29 cellular contexts compared by ENCODE assay signal in genomic region chr13:89660752-89661151, GRCh38.
DNase-seq lines count a peak whose midpoint lies in the region; ATAC-seq, FAIRE-seq and TF ChIP-seq lines count a peak whose summit lies in the region.
"Had no signal": no experiment of that assay in that cellular context is flagged by ENCODE, and none has a peak within 500 bp of the region (broad histone marks: within the 10 kb centered on the region; RNA-seq: fewer than 3 reads in every experiment).

No MANE protein-coding gene starts in this region.

- no peak overlapping the region for H4K8ac ChIP-seq in neuronal stem cell (ENCODE audit: low read depth, low read length)

- H3K9ac ChIP-seq in neuronal stem cell (ENCODE audit: low read depth, low read length, poor library complexity), result no peak overlapping the region
- H3K9ac ChIP-seq: BLaER1 treated with 17β-estradiol and CSF1 and Interleukin-3, amounts not matched to agents 10 nM and 100 nM had no signal

- H2BK15ac ChIP-seq in neuronal stem cell (ENCODE audit: low read length), result no peak overlapping the region

- POLR2A ChIA-PET in RWPE1 (lab: Yijun Ruan, JAX; ENCODE audit: low non-redundant PET), result no interaction called here

- no peaks in the 10 kb centered on the region for H3K27me3 ChIP-seq in neuronal stem cell (ENCODE audit: control insufficient read depth in 3 of 3, insufficient read depth in 3 of 3, low read depth in 1 of 3, low read length in 3 of 3)
- H3K27me3 ChIP-seq: BLaER1 treated with 17β-estradiol and CSF1 and Interleukin-3, amounts not matched to agents 10 nM and 100 nM had no signal

- H2BK12ac ChIP-seq in neuronal stem cell (ENCODE audit: low read length), result no peak overlapping the region

- H3K18ac ChIP-seq in neuronal stem cell (ENCODE audit: low read length), result no peak overlapping the region

- DNase-seq in H54 (ENCODE audit: insufficient read length, low spot score), result no peak
- DNase-seq in RWPE1 (ENCODE audit: low spot score), result peak; percentile 0
- DNase-seq in epithelial cell of proximal tubule (ENCODE audit: low read depth), result no peak
- no peak for DNase-seq in neuronal stem cell (ENCODE audit: low spot score)
- no peak for DNase-seq in DMS 273 treated with DMSO at 0.1 percent for 48 hours (lab: John Stamatoyannopoulos, UW)
- DNase-seq in activated T-cell treated with anti-CD3 and anti-CD28 coated beads, Interleukin-2, amount 50 U/mL, for 1 hour, result no peak
- DNase-seq: AML-193; CD4-positive, alpha-beta T cell; DMS53; H9; Kasumi-1; MV-4-11; NCI-H1105 treated with DMSO at 0.1 percent for 48 hours; NCI-H146; NCI-H2029; NCI-H2227 treated with DMSO at 0.1 percent for 48 hours; NCI-H526 treated with DMSO at 0.1 percent for 48 hours; SIG-M5 had no signal

- H2AK5ac ChIP-seq in neuronal stem cell (ENCODE audit: low read depth, low read length), result no peak overlapping the region

- TF ChIP-seq POLR2A in H54 (IDR thresholded peaks at IDR 0.05; ENCODE audit: low read depth, low read length) (no peak), GM18505 (IDR thresholded peaks at IDR 0.05; ENCODE audit: borderline replicate concordance, extremely low read depth, insufficient read depth, insufficient read length) (no peak)

- no peak overlapping the region for H2BK5ac ChIP-seq in neuronal stem cell (ENCODE audit: low read length)

- ATAC-seq in GM18505 (IDR thresholded peaks at IDR 0.05; ENCODE audit: unreplicated experiment) (no peak), GM18498 (IDR thresholded peaks at IDR 0.05; ENCODE audit: unreplicated experiment) (no peak)
- ATAC-seq: A549, GM12878, K562, Panc1 had no signal

- no peak overlapping the region for H3K4me2 ChIP-seq in neuronal stem cell (ENCODE audit: insufficient read depth, low read length, poor library complexity, severe bottlenecking)
- H3K4me2 ChIP-seq: A549; BLaER1 treated with 17β-estradiol and CSF1 and Interleukin-3, amounts not matched to agents 10 nM and 100 nM had no signal

- H3K27ac ChIP-seq in RWPE1 (no peak overlapping the region), neuronal stem cell (replicated peaks; ENCODE audit: low read length) (no peak overlapping the region)
- H3K27ac ChIP-seq: A549; BLaER1 treated with 17β-estradiol and CSF1 and Interleukin-3, amounts not matched to agents 10 nM and 100 nM; SK-N-MC had no signal

- H3K4me1 ChIP-seq in neuronal stem cell (ENCODE audit: control insufficient read depth in 2 of 2, insufficient read depth in 1 of 2, low read depth in 1 of 2, low read length in 2 of 2), result no peaks in the 10 kb centered on the region
- H3K4me1 ChIP-seq: A549; BLaER1 treated with 17β-estradiol and CSF1 and Interleukin-3, amounts not matched to agents 10 nM and 100 nM had no signal

- H3K4me3 ChIP-seq in epithelial cell of proximal tubule (ENCODE audit: low read depth, low read length), result no peak overlapping the region
- H3K4me3 ChIP-seq in neuronal stem cell (ENCODE audit: low read length in 2 of 2), result no peak overlapping the region
- H3K4me3 ChIP-seq: A549; BLaER1 treated with 17β-estradiol and CSF1 and Interleukin-3, amounts not matched to agents 10 nM and 100 nM; GM12878; K562; SK-N-MC had no signal

- no peaks in the 10 kb centered on the region for H3K9me3 ChIP-seq in neuronal stem cell (replicated peaks in 1 of 2; ENCODE audit: control insufficient read depth in 2 of 2, insufficient read depth in 1 of 2, low read depth in 1 of 2, low read length in 2 of 2)
- H3K9me3 ChIP-seq: A549 had no signal

- no peak overlapping the region for H2BK120ac ChIP-seq in neuronal stem cell (ENCODE audit: low read depth, low read length)

- peak overlapping the region; percentile 21 for H2AFZ ChIP-seq in neuronal stem cell (ENCODE audit: low read length)

- no peak for TF ChIP-seq CTCF in RWPE1 (conservative IDR thresholded peaks at IDR 0.05; ENCODE audit: low read depth)
- TF ChIP-seq CTCF in epithelial cell of proximal tubule (conservative IDR thresholded peaks at IDR 0.05; ENCODE audit: low read depth, low read length), result peak; percentile 16

- H4K91ac ChIP-seq in neuronal stem cell (ENCODE audit: low read depth, low read length, poor library complexity), result no peak overlapping the region

- no peaks in the 10 kb centered on the region for H3K79me1 ChIP-seq in neuronal stem cell (ENCODE audit: low read depth, low read length)

- no peak overlapping the region for H3K4ac ChIP-seq in neuronal stem cell (ENCODE audit: low read length)

- no peaks in the 10 kb centered on the region for H3K36me3 ChIP-seq in neuronal stem cell (replicated peaks in 1 of 2; ENCODE audit: control insufficient read depth in 2 of 2, insufficient read depth in 2 of 2, low read length in 2 of 2)
- H3K36me3 ChIP-seq: BLaER1 treated with 17β-estradiol and CSF1 and Interleukin-3, amounts not matched to agents 10 nM and 100 nM had no signal

- CTCF ChIA-PET in RWPE1 (lab: Yijun Ruan, JAX), result interaction anchor here (0.6 kb wide), 1 partner anchor 1437 kb away, joined by 4 read pairs; no protein-coding TSS in a partner anchor

- H3K23ac ChIP-seq in neuronal stem cell (ENCODE audit: low read depth, low read length, poor library complexity), result no peak overlapping the region

- peak; percentile 30 for FAIRE-seq in H54 (lab: Jason Lieb, UNC)
- FAIRE-seq: A549, D721Med, G401.6, GM12878, HTR-8/SVneo, K562 had no signal

- no peak overlapping the region for H3K14ac ChIP-seq in neuronal stem cell (ENCODE audit: low read length)
